16 cellular contexts compared by ENCODE assay signal in genomic region chr11:13149991-13150390, GRCh38.
DNase-seq lines count a peak whose midpoint lies in the region; ATAC-seq and TF ChIP-seq lines count a peak whose summit lies in the region.
"Had no signal": no experiment of that assay in that cellular context is flagged by ENCODE, and none has a peak within 500 bp of the region (broad histone marks: within the 10 kb centered on the region; RNA-seq: fewer than 3 reads in every experiment).

No MANE protein-coding gene starts in this region.

- H3K14ac ChIP-seq in H9 (ENCODE audit: insufficient read depth, low read length): no peak overlapping the region

- no peak overlapping the region for H3K9ac ChIP-seq in mammary epithelial cell (ENCODE audit: insufficient read depth, low read length)
- H3K9ac ChIP-seq in H9 (ENCODE audit: extremely low read depth, insufficient read length, low read length): no peak overlapping the region
- H3K9ac ChIP-seq: BLaER1 treated with 17β-estradiol and CSF1 and Interleukin-3, amounts not matched to agents 10 nM and 100 nM had no signal

- no peaks in the 10 kb centered on the region for H3K9me3 Mint-ChIP-seq in natural killer cell treated with Interleukin-12 subunit alpha and Interleukin-12 subunit beta and Interleukin-15 and Interleukin-18, amount 100 ng/mL, for 72 hours
- H3K9me3 Mint-ChIP-seq in H9: peaks cover 0 to 2% of the 10 kb centered on the region in 2 experiments; a peak in 2 of 5 replicates
- H3K9me3 Mint-ChIP-seq: GM23338 had no signal

- no peak for TF ChIP-seq CTCF in mammary epithelial cell (conservative IDR thresholded peaks at IDR 0.05 in 1 of 2, IDR thresholded peaks at IDR 0.05 in 1 of 2; ENCODE audit: extremely low read depth in 1 of 2, insufficient read depth in 1 of 2, low read depth in 1 of 2, low read length in 2 of 2)
- TF ChIP-seq CTCF in suprapubic skin (IDR thresholded peaks at IDR 0.05): no peak
- TF ChIP-seq CTCF in H9 (conservative IDR thresholded peaks at IDR 0.05): no peak

- dilution Hi-C loops in mammary epithelial cell (cut with HindIII; ENCODE audit: low sequenced_read_pairs): no loop called here

- no peak overlapping the region for H2BK12ac ChIP-seq in H9 (ENCODE audit: insufficient read length, low read depth, low read length)

- no peak overlapping the region for H3K27ac Mint-ChIP-seq in natural killer cell treated with Interleukin-12 subunit alpha and Interleukin-12 subunit beta and Interleukin-15 and Interleukin-18, amount 100 ng/mL, for 72 hours
- no peak overlapping the region for H3K27ac Mint-ChIP-seq in H9
- H3K27ac Mint-ChIP-seq: CD4-positive, CD25-positive, alpha-beta regulatory T cell; GM23338 had no signal

- no peaks in the 10 kb centered on the region for H3K36me3 ChIP-seq in mammary epithelial cell (ENCODE audit: insufficient read depth, low read length)
- H3K36me3 ChIP-seq in suprapubic skin: no peaks in the 10 kb centered on the region
- H3K36me3 ChIP-seq: BLaER1 treated with 17β-estradiol and CSF1 and Interleukin-3, amounts not matched to agents 10 nM and 100 nM had no signal

- WGBS in mammary epithelial cell (ENCODE audit: low coverage, missing lambda C conversion rate): 18% methylated on average over 2 of the region's 2 CpGs
- WGBS in suprapubic skin: 35% methylated on average over 2 of the region's 2 CpGs
- WGBS in H9 (ENCODE audit: extremely low coverage, insufficient read length, low lambda C conversion rate): no CpG with 5 or more reads among the region's 2 CpGs

- in situ Hi-C loops in mammary epithelial cell (cut with MboI; ENCODE audit: low sequenced_read_pairs in 2 of 2): loop anchor here (5.0 to 10.0 kb wide), 3 partner anchors 133 to 188 kb away; no protein-coding TSS in a partner anchor

- no peak for TF ChIP-seq POLR2A in suprapubic skin (IDR thresholded peaks at IDR 0.05)

- no peak overlapping the region for H4K91ac ChIP-seq in H9 (ENCODE audit: insufficient read length, low read depth, low read length)

- no peak overlapping the region for H3K56ac ChIP-seq in H9 (ENCODE audit: insufficient read length, low read depth, low read length)

- H2BK120ac ChIP-seq in H9 (ENCODE audit: low read depth, low read length, poor library complexity, severe bottlenecking): no peak overlapping the region

- H3K23ac ChIP-seq in H9 (ENCODE audit: insufficient read length, low read depth, low read length): no peak overlapping the region

- TF ChIP-seq EP300 in suprapubic skin (IDR thresholded peaks at IDR 0.05): no peak

- peaks cover 15% of the 10 kb centered on the region for H3K4me1 ChIP-seq in mammary epithelial cell (ENCODE audit: insufficient read depth, low read length)
- no peaks in the 10 kb centered on the region for H3K4me1 ChIP-seq in suprapubic skin
- H3K4me1 ChIP-seq in H9 (ENCODE audit: insufficient read depth, low read length): no peaks in the 10 kb centered on the region

- no peak for ATAC-seq in natural killer cell treated with Interleukin-12 subunit alpha and Interleukin-12 subunit beta and Interleukin-15 and Interleukin-18, amount 100 ng/mL, for 72 hours
- ATAC-seq: GM23338 had no signal

- no peak overlapping the region for H3T11ph ChIP-seq in H9 (ENCODE audit: low read length)

- H3K4me3 Mint-ChIP-seq in natural killer cell treated with Interleukin-12 subunit alpha and Interleukin-12 subunit beta and Interleukin-15 and Interleukin-18, amount 100 ng/mL, for 72 hours: no peak overlapping the region
- H3K4me3 Mint-ChIP-seq in H9: no peak overlapping the region
- H3K4me3 Mint-ChIP-seq: CD4-positive, CD25-positive, alpha-beta regulatory T cell; GM23338 had no signal

- DNase-seq in NCI-H2171 treated with DMSO at 0.1 percent for 48 hours (lab: John Stamatoyannopoulos, UW) (peak; percentile 3), NCI-H2171 (lab: John Stamatoyannopoulos, UW) (no peak), NCI-H1105 (lab: John Stamatoyannopoulos, UW) (peak; percentile 29), mammary epithelial cell (peak; percentile 55), suprapubic skin (ENCODE audit: low spot score in 2 of 2) (no peak), H9 (no peak)
- no peak for DNase-seq in natural killer cell treated with Interleukin-12 subunit alpha and Interleukin-12 subunit beta and Interleukin-15 and Interleukin-18, amount 100 ng/mL, for 72 hours (ENCODE audit: low spot score)
- DNase-seq: 8988T; ACHN; CD4-positive, CD25-positive, alpha-beta regulatory T cell; DMS53; GF-D8; H7; IMR-90 had no signal

- H3K18ac ChIP-seq in H9 (ENCODE audit: insufficient read length, low read depth, low read length): no peak overlapping the region

- H3K27me3 ChIP-seq in mammary epithelial cell (ENCODE audit: insufficient read depth, low read length) (no peaks in the 10 kb centered on the region), suprapubic skin (peaks cover 3% of the 10 kb centered on the region), H9 (ENCODE audit: insufficient read depth, low read length) (no peaks in the 10 kb centered on the region)
- H3K27me3 ChIP-seq: BLaER1 treated with 17β-estradiol and CSF1 and Interleukin-3, amounts not matched to agents 10 nM and 100 nM had no signal

- H3K4me2 ChIP-seq in mammary epithelial cell (ENCODE audit: insufficient read depth, low read depth, low read length): peak overlapping the region; percentile 34
- no peak overlapping the region for H3K4me2 ChIP-seq in H9 (ENCODE audit: insufficient read depth, insufficient read length, low read length)
- H3K4me2 ChIP-seq: BLaER1 treated with 17β-estradiol and CSF1 and Interleukin-3, amounts not matched to agents 10 nM and 100 nM; GM23338 had no signal

- intact Hi-C loops in mammary epithelial cell (cut with micrococcal nuclease): no loop called here

- H3K27ac ChIP-seq in mammary epithelial cell (ENCODE audit: insufficient read depth, low read depth, low read length): no peak overlapping the region
- peak overlapping the region; percentile 24 for H3K27ac ChIP-seq in suprapubic skin
- no peak overlapping the region for H3K27ac ChIP-seq in H9 (ENCODE audit: insufficient read length, low read depth, low read length)
- H3K27ac ChIP-seq: BLaER1 treated with 17β-estradiol and CSF1 and Interleukin-3, amounts not matched to agents 10 nM and 100 nM had no signal

- peaks cover 24 to 30% of the 10 kb centered on the region in 2 donors for H3K27me3 Mint-ChIP-seq in natural killer cell treated with Interleukin-12 subunit alpha and Interleukin-12 subunit beta and Interleukin-15 and Interleukin-18, amount 100 ng/mL, for 72 hours
- no peaks in the 10 kb centered on the region; the same call in none of the 2 replicates for H3K27me3 Mint-ChIP-seq in H9 (ENCODE audit: low read depth)

- H4K20me1 ChIP-seq in mammary epithelial cell (ENCODE audit: insufficient read depth, low read length): no peaks in the 10 kb centered on the region
- H4K20me1 ChIP-seq in H9 (ENCODE audit: control insufficient read depth, insufficient read depth, insufficient read length): no peaks in the 10 kb centered on the region
- H4K20me1 ChIP-seq: BLaER1 treated with 17β-estradiol and CSF1 and Interleukin-3, amounts not matched to agents 10 nM and 100 nM had no signal

- H2BK20ac ChIP-seq in H9 (ENCODE audit: low read depth, low read length, poor library complexity, severe bottlenecking): no peak overlapping the region

- H3K79me1 ChIP-seq in H9 (ENCODE audit: insufficient read depth, low read depth, low read length, poor library complexity, severe bottlenecking): no peaks in the 10 kb centered on the region

- no peak overlapping the region for H3K4ac ChIP-seq in H9 (ENCODE audit: low read depth, low read length)

- BruUV-seq in mammary epithelial cell (replicated peaks; lab: Mats Ljungman, UMichigan): no TSS peak

- H3K4me3 ChIP-seq in mammary epithelial cell (replicated peaks in 1 of 3; ENCODE audit: insufficient read depth in 1 of 3, low read depth in 2 of 3, low read length in 3 of 3): no peak overlapping the region
- no peak overlapping the region for H3K4me3 ChIP-seq in suprapubic skin
- H3K4me3 ChIP-seq: BLaER1 treated with 17β-estradiol and CSF1 and Interleukin-3, amounts not matched to agents 10 nM and 100 nM; GM23338 had no signal

- CTCF ChIA-PET in mammary epithelial cell (lab: Charles Lee; ENCODE audit: low non-redundant PET): no interaction called here

- no peaks in the 10 kb centered on the region for H3K4me1 Mint-ChIP-seq in natural killer cell treated with Interleukin-12 subunit alpha and Interleukin-12 subunit beta and Interleukin-15 and Interleukin-18, amount 100 ng/mL, for 72 hours (ENCODE audit: low read depth in 2 of 2)
- peaks cover 2 to 6% of the 10 kb centered on the region in 2 experiments; a peak in 3 of 4 replicates for H3K4me1 Mint-ChIP-seq in H9
- H3K4me1 Mint-ChIP-seq: CD4-positive, CD25-positive, alpha-beta regulatory T cell; GM23338 had no signal

- no peak overlapping the region for H2AK5ac ChIP-seq in H9 (ENCODE audit: insufficient read length, low read length)

- no peaks in the 10 kb centered on the region for H3K23me2 ChIP-seq in H9 (ENCODE audit: insufficient read length, low read depth, low read length, poor library complexity, severe bottlenecking)

- H4K5ac ChIP-seq in H9 (ENCODE audit: insufficient read length, low read depth, low read length): no peak overlapping the region

- H3K79me2 ChIP-seq in mammary epithelial cell (ENCODE audit: insufficient read depth, low read length): no peaks in the 10 kb centered on the region
- H3K79me2 ChIP-seq in H9 (ENCODE audit: insufficient read depth, low read length): no peaks in the 10 kb centered on the region

- H2AFZ ChIP-seq in mammary epithelial cell (ENCODE audit: low read depth, low read length): peak overlapping the region; percentile 64
- H2AFZ ChIP-seq in H9 (ENCODE audit: low read length): no peak overlapping the region
- H2AFZ ChIP-seq: GM23338 had no signal

- H2BK5ac ChIP-seq in H9 (ENCODE audit: insufficient read length, low read length): no peak overlapping the region

- no peak overlapping the region for H2BK15ac ChIP-seq in H9 (ENCODE audit: low read depth, low read length)

- H3K9me3 ChIP-seq in mammary epithelial cell (replicated peaks; ENCODE audit: insufficient read depth, low read length) (no peaks in the 10 kb centered on the region), suprapubic skin (no peaks in the 10 kb centered on the region), H9 (ENCODE audit: control insufficient read depth, low read depth, low read length) (no peaks in the 10 kb centered on the region)

- no peaks in the 10 kb centered on the region for H3K36me3 Mint-ChIP-seq in natural killer cell treated with Interleukin-12 subunit alpha and Interleukin-12 subunit beta and Interleukin-15 and Interleukin-18, amount 100 ng/mL, for 72 hours
- H3K36me3 Mint-ChIP-seq in H9 (ENCODE audit: insufficient read depth in 1 of 3, low read depth in 3 of 3): no peaks in the 10 kb centered on the region
- H3K36me3 Mint-ChIP-seq: CD4-positive, CD25-positive, alpha-beta regulatory T cell had no signal

- no peak overlapping the region for H4K8ac ChIP-seq in H9 (replicated peaks; ENCODE audit: insufficient read length, low read depth, low read length)

Comparison
In these comparisons a context has a peak if more than half of its experiments do, and no peak if none do; other contexts are left out.
1. DNase-seq: peak in NCI-H2171 treated with DMSO at 0.1 percent for 48 hours (single experiment), NCI-H1105 (single experiment) and mammary epithelial cell (single experiment); none in NCI-H2171 (single experiment), suprapubic skin (0 of 2), natural killer cell treated with Interleukin-12 subunit alpha and Interleukin-12 subunit beta and Interleukin-15 and Interleukin-18, amount 100 ng/mL, for 72 hours (single experiment) and H9 (single experiment).